22 cellular contexts compared by ENCODE assay signal in the genomic region with DNA sequence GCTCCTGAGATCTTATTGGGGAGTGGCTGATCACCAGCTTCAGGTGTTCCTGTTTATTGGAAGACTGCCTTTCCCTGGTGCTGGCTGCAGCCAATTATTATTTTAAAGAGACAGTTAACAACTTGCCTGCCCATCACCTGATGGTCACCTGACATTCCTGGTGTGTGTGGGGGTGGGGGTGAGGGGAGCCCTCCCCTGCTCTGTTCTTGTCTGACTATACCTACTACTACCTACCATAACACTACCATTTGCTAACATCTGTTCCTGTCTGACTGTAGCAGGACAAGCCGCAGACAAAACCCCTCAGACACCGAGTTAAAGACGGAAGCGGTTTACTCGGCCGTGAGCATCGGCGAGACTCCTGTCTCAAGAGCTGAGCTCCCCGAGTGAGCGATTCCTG.
"Had no signal": no experiment of that assay in that cellular context is flagged by ENCODE, and none has a peak within 500 bp of the region (broad histone marks: within the 10 kb centered on the region; RNA-seq: fewer than 3 reads in every experiment).

No MANE protein-coding gene starts in this region.

- H3K27me3 ChIP-seq: testis had no signal

- H3K27ac Mint-ChIP-seq: activated B cell treated with CpG ODN at 0.5 μM for 24 hours; activated CD4-positive, alpha-beta T cell treated with anti-CD3 and anti-CD28 coated beads for 36 hours; activated naive CD4-positive, alpha-beta T cell treated with anti-CD3 and anti-CD28 coated beads, Interleukin-2, amount 50 U/mL, for 72 hours; activated T-cell treated with anti-CD3 and anti-CD28 coated beads, Interleukin-2, amount 50 U/mL, for 24 hours; activated T-helper 17 cell treated with anti-CD3 and anti-CD28 coated beads, Interleukin-2, amount 50 U/mL, for 72 hours; brain; immature natural killer cell; nephron progenitor cell; stimulated activated naive B cell treated with anti-CD40 and anti-IgM and Interleukin-4, amounts not matched to agents 10 μg/mL and 1 μg/mL and 100 μg/mL, for 72 hours; T-helper 1 cell treated with Interleukin-12 subunit alpha and Interleukin-12 subunit beta and Interleukin-4 antibody, amounts not matched to agents 30 μg/mL and 1 μg/mL, for 36 hours; type B pancreatic cell had no signal

- DNase-seq: activated B cell treated with CpG ODN at 0.5 μM for 24 hours; activated CD4-positive, alpha-beta T cell treated with anti-CD3 and anti-CD28 coated beads for 36 hours; activated CD4-positive, alpha-beta T cell treated with anti-CD3 and anti-CD28 coated beads, Interleukin-2, amount 50 U/mL, for 4 hours; activated CD8-positive, alpha-beta memory T cell treated with anti-CD3 and anti-CD28 coated beads for 24 hours; activated CD8-positive, alpha-beta memory T cell treated with anti-CD3 and anti-CD28 coated beads, Interleukin-2, amount 50 U/mL, for 4 hours; activated T-cell treated with anti-CD3 and anti-CD28 coated beads, Interleukin-2, amount 50 U/mL, for 24 hours; aorta; erythroblast; foreskin melanocyte; immature natural killer cell; left ventricle myocardium superior; nephron progenitor cell; stimulated activated CD4-positive, alpha-beta T cell treated with anti-CD3 and anti-CD28 coated beads, Interleukin-2, amount 100 ng/mL, for 24 hours; stimulated activated naive B cell treated with anti-CD40 and anti-IgM and Interleukin-4, amounts not matched to agents 10 μg/mL and 1 μg/mL and 100 μg/mL, for 72 hours; testis had no signal

- H3K27ac ChIP-seq: parathyroid adenoma, testis had no signal

- H2AFZ ChIP-seq: parathyroid adenoma had no signal

- H3K9me3 ChIP-seq: testis had no signal

- ATAC-seq: activated CD4-positive, alpha-beta T cell treated with anti-CD3 and anti-CD28 coated beads for 36 hours; activated naive CD4-positive, alpha-beta T cell treated with anti-CD3 and anti-CD28 coated beads, Interleukin-2, amount 50 U/mL, for 72 hours; activated T-helper 17 cell treated with anti-CD3 and anti-CD28 coated beads, Interleukin-2, amount 50 U/mL, for 72 hours; left ventricle myocardium superior; right cardiac atrium had no signal

- H3K36me3 Mint-ChIP-seq: type B pancreatic cell had no signal

- H3K4me1 ChIP-seq: parathyroid adenoma, testis had no signal

- H3K9ac ChIP-seq: parathyroid adenoma had no signal

- H3K79me2 ChIP-seq: parathyroid adenoma had no signal

- H3K4me3 ChIP-seq: testis had no signal

- H3K4me3 Mint-ChIP-seq: activated B cell treated with CpG ODN at 0.5 μM for 24 hours; activated CD4-positive, alpha-beta T cell treated with anti-CD3 and anti-CD28 coated beads for 36 hours; activated T-cell treated with anti-CD3 and anti-CD28 coated beads, Interleukin-2, amount 50 U/mL, for 24 hours; activated T-helper 17 cell treated with anti-CD3 and anti-CD28 coated beads, Interleukin-2, amount 50 U/mL, for 72 hours; brain; immature natural killer cell; nephron progenitor cell; stimulated activated naive B cell treated with anti-CD40 and anti-IgM and Interleukin-4, amounts not matched to agents 10 μg/mL and 1 μg/mL and 100 μg/mL, for 72 hours; T-helper 1 cell treated with Interleukin-12 subunit alpha and Interleukin-12 subunit beta and Interleukin-4 antibody, amounts not matched to agents 30 μg/mL and 1 μg/mL, for 36 hours; type B pancreatic cell had no signal
